1 cellular context compared by ENCODE assay signal in genomic region chr16:85928411-85928820, GRCh38.
TF ChIP-seq lines count a peak whose summit lies in the region.

No MANE protein-coding gene starts in this region.

TF ChIP-seq in GM12878, 131 proteins besides CTCF, POLR2A, EP300 and RAD21 (continued from another document):
- no peak for TF ChIP-seq WRNIP1 (IDR thresholded peaks at IDR 0.05; ENCODE audit: borderline replicate concordance, low read depth, low read length)
TF ChIP-seq in GM12878: peak in this region for 0.
